ENCODE assay signal across 8 cellular contexts in the genomic region with DNA sequence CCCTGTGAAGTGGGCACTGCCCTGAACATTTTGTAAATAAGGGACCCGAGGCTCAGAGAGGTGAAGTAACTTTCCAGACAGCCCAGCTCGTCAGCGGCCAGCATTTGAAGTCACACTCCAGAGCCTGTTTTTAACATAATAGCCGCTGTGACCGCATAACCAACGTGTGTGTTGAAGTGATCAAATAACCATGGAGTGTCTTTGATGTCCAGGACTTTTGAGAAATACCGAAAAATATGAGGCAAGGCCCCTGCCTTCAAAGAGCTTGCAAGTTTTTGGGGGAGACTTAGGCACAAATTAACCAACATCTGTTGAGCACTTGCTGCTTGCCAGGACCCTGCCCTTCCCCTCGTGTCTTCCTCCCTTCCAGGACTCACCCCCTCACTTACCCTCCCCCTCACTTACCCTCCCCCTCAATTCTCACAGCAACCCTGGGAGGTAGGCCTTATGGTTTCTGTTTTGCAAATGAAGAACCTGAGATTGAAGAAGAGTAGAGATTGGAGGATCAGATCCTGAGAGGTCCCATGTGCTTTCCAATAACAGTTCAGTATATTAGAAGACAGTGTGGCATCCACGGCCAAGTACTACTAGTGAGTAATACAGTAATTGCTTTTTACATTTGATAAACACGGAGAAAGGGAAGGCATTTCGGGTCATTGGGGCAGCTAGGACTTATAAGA. TPM values are rescaled to one million over a fixed set of nuclear protein-coding genes. Genes with fewer than 3 reads are reported as not detected.
DNase-seq lines count a peak whose midpoint lies in the region; ATAC-seq lines count a peak whose summit lies in the region.

No MANE protein-coding gene starts in this region.

- no peak overlapping the region for H2BK120ac ChIP-seq in mesendoderm (ENCODE audit: low read depth, low read length)

- no peak overlapping the region for H2BK5ac ChIP-seq in mesendoderm (ENCODE audit: low read length)

- no CpG with 5 or more reads among the region's 11 CpGs for WGBS in mesendoderm (ENCODE audit: extremely low coverage, insufficient coverage, low lambda C conversion rate)

- no peaks in the 10 kb centered on the region for H3K27me3 ChIP-seq in mesendoderm (ENCODE audit: insufficient read depth, low read length, poor library complexity)

- H3K4me2 ChIP-seq in mesendoderm (ENCODE audit: low read length): peak overlapping the region; percentile 59

- H3K9ac ChIP-seq in mesendoderm (ENCODE audit: low read length): peak overlapping the region; percentile 91

- peak overlapping the region; percentile 97 for H3K4me3 Mint-ChIP-seq in activated CD4-positive, alpha-beta T cell treated with anti-CD3 and anti-CD28 coated beads for 36 hours

- no peak overlapping the region for H4K5ac ChIP-seq in mesendoderm (ENCODE audit: low read length)

- no peaks in the 10 kb centered on the region for H3K9me3 Mint-ChIP-seq in activated CD4-positive, alpha-beta T cell treated with anti-CD3 and anti-CD28 coated beads for 36 hours (ENCODE audit: low read depth)

- peaks cover 56% of the 10 kb centered on the region for H3K4me1 Mint-ChIP-seq in activated CD4-positive, alpha-beta T cell treated with anti-CD3 and anti-CD28 coated beads for 36 hours

- no peaks in the 10 kb centered on the region for H3K27me3 Mint-ChIP-seq in activated CD4-positive, alpha-beta T cell treated with anti-CD3 and anti-CD28 coated beads for 36 hours

- peak; percentile 62 for DNase-seq in NK-92 treated with Interleukin-12 subunit alpha and Interleukin-12 subunit beta, amount 100 ng/mL, for 24 hours (lab: John Stamatoyannopoulos, UW)
- DNase-seq in NK-92 (lab: John Stamatoyannopoulos, UW; ENCODE audit: unreplicated experiment): no peak
- DNase-seq in NCI-H2227 (lab: John Stamatoyannopoulos, UW; ENCODE audit: unreplicated experiment): peak; percentile 62
- DNase-seq in activated CD4-positive, alpha-beta T cell treated with anti-CD3 and anti-CD28 coated beads for 36 hours: peak; percentile 73
- peak; percentile 17 for DNase-seq in effector CD4-positive, alpha-beta T cell
- DNase-seq in mesendoderm: peak; percentile 89
- DNase-seq in stimulated activated CD8-positive, alpha-beta memory T cell treated with anti-CD3 and anti-CD28 coated beads, Interleukin-7, amount 100 ng/mL, for 4 hours (ENCODE audit: low read depth in 2 of 2): peak; percentile 19 to 53

- CTCF ChIA-PET in activated CD4-positive, alpha-beta T cell treated with anti-CD3 and anti-CD28 coated beads for 36 hours (lab: Charles Lee): interaction anchor here (2.2 kb wide), 1 partner anchor 116 kb away, joined by 8 read pairs; a partner anchor contains a TSS

- peaks cover 55% of the 10 kb centered on the region for H3K79me2 ChIP-seq in mesendoderm (ENCODE audit: control insufficient read depth, insufficient read depth, low read length)

- peak overlapping the region; percentile 96 for H3K56ac ChIP-seq in mesendoderm (ENCODE audit: low read length)

- no peaks in the 10 kb centered on the region for H3K79me1 ChIP-seq in mesendoderm (ENCODE audit: low read length)

- H2AK5ac ChIP-seq in mesendoderm (ENCODE audit: low read length): no peak overlapping the region

- no peak overlapping the region for H3K23ac ChIP-seq in mesendoderm (ENCODE audit: low read length)

- H3K27ac Mint-ChIP-seq in activated CD4-positive, alpha-beta T cell treated with anti-CD3 and anti-CD28 coated beads for 36 hours: peak overlapping the region; percentile 100

- intact Hi-C loops in activated CD4-positive, alpha-beta T cell treated with anti-CD3 and anti-CD28 coated beads for 36 hours (cut with DNase I, micrococcal nuclease): loop anchor here (1.0 to 10.0 kb wide), 13 partner anchors 52 to 1800 kb away; a partner anchor contains a TSS

- H3K4ac ChIP-seq in mesendoderm (ENCODE audit: low read depth, low read length): peak overlapping the region; percentile 45

- ATAC-seq in HG02870 (IDR thresholded peaks at IDR 0.05; ENCODE audit: unreplicated experiment): peak; percentile 52
- peak; percentile 71 for ATAC-seq in activated CD4-positive, alpha-beta T cell treated with anti-CD3 and anti-CD28 coated beads for 36 hours

- no peaks in the 10 kb centered on the region for H3K36me3 ChIP-seq in mesendoderm (ENCODE audit: control insufficient read depth, insufficient read depth, low read length)

- no peak overlapping the region for H2BK15ac ChIP-seq in mesendoderm (replicated peaks; ENCODE audit: low read depth)

- H3K4me1 ChIP-seq in mesendoderm (ENCODE audit: control insufficient read depth, low read depth, low read length): peaks cover 10% of the 10 kb centered on the region

- H3K4me3 ChIP-seq in mesendoderm (ENCODE audit: low read length): peak overlapping the region; percentile 77

- peak overlapping the region; percentile 39 for H4K8ac ChIP-seq in mesendoderm (ENCODE audit: low read depth, low read length)

- POLR2A ChIA-PET in activated CD4-positive, alpha-beta T cell treated with anti-CD3 and anti-CD28 coated beads for 36 hours (lab: Charles Lee): interaction anchor here (0.6 to 2.0 kb wide), 2 partner anchors 116 to 422 kb away, joined by 3 to 8 read pairs; a partner anchor contains a TSS

- H3K27ac ChIP-seq in mesendoderm (ENCODE audit: low read depth, low read length): peak overlapping the region; percentile 93

- H3K36me3 Mint-ChIP-seq in activated CD4-positive, alpha-beta T cell treated with anti-CD3 and anti-CD28 coated beads for 36 hours (ENCODE audit: low read depth): peaks cover 60% of the 10 kb centered on the region

- peak overlapping the region; percentile 75 for H3K18ac ChIP-seq in mesendoderm (ENCODE audit: low read length)

RNA-seq across cellular contexts. Expression of a gene that starts 1.3 kb away (rescaled TPM):
- total RNA-seq in activated CD4-positive, alpha-beta T cell treated with anti-CD3 and anti-CD28 coated beads for 36 hours: 10 to 100 TPM; 70.0 to 70.4 TPM
- polyA plus RNA-seq in mesendoderm (2013, experiment 1 of 2): 201 TPM
- 198 TPM for polyA plus RNA-seq in mesendoderm (2013, experiment 2 of 2)
